Comparison of ENCODE assay signal across 11 cellular contexts in genomic region chr4:81491943-81492342, GRCh38. TPM values are rescaled to one million over a fixed set of nuclear protein-coding genes. Genes with fewer than 3 reads are reported as not detected.
DNase-seq lines count a peak whose midpoint lies in the region; ATAC-seq and TF ChIP-seq lines count a peak whose summit lies in the region.
"Had no signal": no experiment of that assay in that cellular context is flagged by ENCODE, and none has a peak within 500 bp of the region (broad histone marks: within the 10 kb centered on the region; RNA-seq: fewer than 3 reads in every experiment).

No MANE protein-coding gene starts in this region.

- ATAC-seq in GM21367 (IDR thresholded peaks at IDR 0.05; ENCODE audit: unreplicated experiment) = peak; percentile 76
- ATAC-seq in PC-3 = no peak
- peak; percentile 35 for ATAC-seq in esophagus mucosa
- ATAC-seq: HCT116 had no signal

- peaks cover 49% of the 10 kb centered on the region for H3K4me1 ChIP-seq in BLaER1
- H3K4me1 ChIP-seq in PC-3 (ENCODE audit: insufficient read depth, low read length) = peaks cover 14% of the 10 kb centered on the region; the same call in 1 of the 2 replicates
- H3K4me1 ChIP-seq: gastrocnemius medialis had no signal

- no peaks in the 10 kb centered on the region for H3K9me2 ChIP-seq in PC-3 (replicated peaks; ENCODE audit: low read length)

- H2AFZ ChIP-seq in PC-3 (ENCODE audit: low read length) = no peak overlapping the region

- H3K9me3 ChIP-seq in BLaER1 = peaks cover 33% of the 10 kb centered on the region
- H3K9me3 ChIP-seq in PC-3 (ENCODE audit: low read length) = no peaks in the 10 kb centered on the region
- H3K9me3 ChIP-seq: gastrocnemius medialis had no signal

- intact Hi-C loops in PC-3 (cut with micrococcal nuclease) = no loop called here

- H3F3A ChIP-seq in PC-3 (ENCODE audit: low read length, unreplicated experiment) = no peaks in the 10 kb centered on the region

- no peak for TF ChIP-seq CTCF in PC-3 (conservative IDR thresholded peaks at IDR 0.05; ENCODE audit: low read depth, low read length)
- no peak for TF ChIP-seq CTCF in foreskin fibroblast (IDR thresholded peaks at IDR 0.05; ENCODE audit: low read depth, low read length)

- peak overlapping the region; percentile 68 for H3K27ac ChIP-seq in BLaER1
- H3K27ac ChIP-seq in PC-3 (ENCODE audit: low read length) = peak overlapping the region; percentile 56
- H3K27ac ChIP-seq: gastrocnemius medialis had no signal

- CTCF ChIA-PET in PC-3 (lab: Charles Lee) = no interaction called here

- H3K36me3 ChIP-seq in BLaER1 (no peaks in the 10 kb centered on the region), PC-3 (ENCODE audit: low read depth, low read length) (no peaks in the 10 kb centered on the region)
- H3K36me3 ChIP-seq: gastrocnemius medialis had no signal

- H3K9ac ChIP-seq in BLaER1 (no peak overlapping the region), PC-3 (ENCODE audit: low read length) (no peak overlapping the region)

- no peaks in the 10 kb centered on the region for H3K79me2 ChIP-seq in PC-3 (ENCODE audit: low read length)

- BruUV-seq in PC-3 (replicated peaks; lab: Mats Ljungman, UMichigan) = no TSS peak

- DNase-seq in PC-3 (peak; percentile 10), foreskin fibroblast (no peak), Ammon's horn (ENCODE audit: low spot score) (no peak), NCI-H2029 treated with DMSO at 0.1 percent for 48 hours (lab: John Stamatoyannopoulos, UW) (no peak), COLO668 (lab: John Stamatoyannopoulos, UW; ENCODE audit: unreplicated experiment) (no peak)
- DNase-seq: gastrocnemius medialis, NCI-H1694 had no signal

- H3K4me2 ChIP-seq in BLaER1 (peak overlapping the region; percentile 64), PC-3 (ENCODE audit: low read length) (0 out of 2 replicates have a peak overlapping the region, but pooled peaks have one; percentile 28)

- no peak overlapping the region for H3K4me3 ChIP-seq in BLaER1
- no peak overlapping the region for H3K4me3 ChIP-seq in PC-3 (ENCODE audit: low read length)
- no peak overlapping the region for H3K4me3 ChIP-seq in foreskin fibroblast (ENCODE audit: low read depth in 1 of 2, low read length in 2 of 2)
- H3K4me3 ChIP-seq: gastrocnemius medialis had no signal

- H3K27me3 ChIP-seq in BLaER1 (no peaks in the 10 kb centered on the region), PC-3 (ENCODE audit: low read length) (no peaks in the 10 kb centered on the region)
- H3K27me3 ChIP-seq: gastrocnemius medialis had no signal

- H4K20me1 ChIP-seq in BLaER1 (no peaks in the 10 kb centered on the region), PC-3 (ENCODE audit: low read length) (no peaks in the 10 kb centered on the region)

- POLR2A ChIA-PET in PC-3 (lab: Charles Lee; ENCODE audit: unreplicated experiment) = no interaction called here

RNA-seq across cellular contexts. Expression of gene RASGEF1B, which starts 20.2 kb away (rescaled TPM):
- total RNA-seq in PC-3 (2014; rRNA removed) (1.4 TPM in 2 replicates), esophagus mucosa (15.0 TPM)
